8 cellular contexts compared by ENCODE assay signal in genomic region chr3:197959500-197959890, GRCh38. TPM values are rescaled to one million over a fixed set of nuclear protein-coding genes. Genes with fewer than 3 reads are reported as not detected.
DNase-seq lines count a peak whose midpoint lies in the region; ATAC-seq and TF ChIP-seq lines count a peak whose summit lies in the region.

No MANE protein-coding gene starts in this region.

- TF ChIP-seq POLR2A in erythroblast (IDR thresholded peaks at IDR 0.05; ENCODE audit: low read length), result no peak

- no peaks in the 10 kb centered on the region for H3K27me3 ChIP-seq in CD4-positive, alpha-beta T cell (ENCODE audit: control insufficient read depth, insufficient read depth, low read length)
- no peaks in the 10 kb centered on the region for H3K27me3 ChIP-seq in OCI-LY1 (ENCODE audit: insufficient read depth, low read length)
- no peaks in the 10 kb centered on the region for H3K27me3 ChIP-seq in endocrine pancreas (ENCODE audit: control insufficient read depth, insufficient read depth, low read length)
- H3K27me3 ChIP-seq in neuronal stem cell (ENCODE audit: control insufficient read depth in 3 of 3, insufficient read depth in 3 of 3, low read depth in 1 of 3, low read length in 3 of 3), result no peaks in the 10 kb centered on the region

- no peak overlapping the region for H3K18ac ChIP-seq in neuronal stem cell (ENCODE audit: low read length)

- H3K9ac ChIP-seq in OCI-LY1 (ENCODE audit: low read length) (peak overlapping the region; percentile 59), endocrine pancreas (ENCODE audit: control insufficient read depth, insufficient read depth, low read length) (peak overlapping the region; percentile 31), neuronal stem cell (ENCODE audit: low read depth, low read length, poor library complexity) (no peak overlapping the region)

- H3K79me1 ChIP-seq in neuronal stem cell (ENCODE audit: low read depth, low read length), result no peaks in the 10 kb centered on the region

- no peak overlapping the region for H2BK15ac ChIP-seq in neuronal stem cell (ENCODE audit: low read length)

- H2AFZ ChIP-seq in OCI-LY1 (ENCODE audit: low read length) (peak overlapping the region; percentile 24), neuronal stem cell (ENCODE audit: low read length) (peak overlapping the region; percentile 93)

- no peaks in the 10 kb centered on the region for H3K9me2 ChIP-seq in OCI-LY1 (ENCODE audit: low read depth, low read length)

- H3F3A ChIP-seq in OCI-LY1 (ENCODE audit: insufficient read depth, low read length), result peaks cover 18% of the 10 kb centered on the region

- peak overlapping the region; percentile 90 for H3K4me3 Mint-ChIP-seq in CD4-positive, alpha-beta T cell

- H3K4me2 ChIP-seq in OCI-LY1 (ENCODE audit: low read length), result peak overlapping the region; percentile 92
- peak overlapping the region; percentile 53 for H3K4me2 ChIP-seq in neuronal stem cell (ENCODE audit: insufficient read depth, low read length, poor library complexity, severe bottlenecking)

- H3K27ac Mint-ChIP-seq in CD4-positive, alpha-beta T cell, result peak overlapping the region; percentile 95

- H3K36me3 ChIP-seq in OCI-LY1 (ENCODE audit: insufficient read depth, low read length) (peaks cover 35% of the 10 kb centered on the region), endocrine pancreas (ENCODE audit: control insufficient read depth, insufficient read depth, low read length) (no peaks in the 10 kb centered on the region), neuronal stem cell (replicated peaks in 1 of 2; ENCODE audit: control insufficient read depth in 2 of 2, insufficient read depth in 2 of 2, low read length in 2 of 2) (peaks cover 18 to 27% of the 10 kb centered on the region in 2 donors)

- H3K23ac ChIP-seq in neuronal stem cell (ENCODE audit: low read depth, low read length, poor library complexity), result no peak overlapping the region

- no peaks in the 10 kb centered on the region for H3K9me3 ChIP-seq in CD4-positive, alpha-beta T cell (ENCODE audit: control insufficient read depth, low read length)
- H3K9me3 ChIP-seq in OCI-LY1 (ENCODE audit: low read length) (no peaks in the 10 kb centered on the region), endocrine pancreas (ENCODE audit: control insufficient read depth, low read length) (no peaks in the 10 kb centered on the region), neuronal stem cell (replicated peaks in 1 of 2; ENCODE audit: control insufficient read depth in 2 of 2, insufficient read depth in 1 of 2, low read depth in 1 of 2, low read length in 2 of 2) (peaks cover 0 to 1% of the 10 kb centered on the region in 2 donors)

- H3K79me2 ChIP-seq in OCI-LY1 (ENCODE audit: insufficient read depth, low read length), result no peaks in the 10 kb centered on the region

- H2AK5ac ChIP-seq in neuronal stem cell (ENCODE audit: low read depth, low read length), result no peak overlapping the region

- no peak overlapping the region for H3K4ac ChIP-seq in neuronal stem cell (ENCODE audit: low read length)

- TF ChIP-seq CTCF in CD4-positive, alpha-beta T cell (IDR thresholded peaks at IDR 0.05), result no peak
- TF ChIP-seq CTCF in OCI-LY1 (IDR thresholded peaks at IDR 0.05; ENCODE audit: low read length), result no peak

- H3K4me3 ChIP-seq in OCI-LY1 (ENCODE audit: low read depth, low read length, poor library complexity, severe bottlenecking), result peak overlapping the region; percentile 72
- H3K4me3 ChIP-seq in endocrine pancreas (ENCODE audit: control insufficient read depth, insufficient read depth, low read length), result peak overlapping the region; percentile 90
- H3K4me3 ChIP-seq in neuronal stem cell (ENCODE audit: low read length in 2 of 2), result peak overlapping the region; percentile 73 to 77

- H3K4me1 ChIP-seq in OCI-LY1 (ENCODE audit: insufficient read depth, low read length, severe bottlenecking), result peaks cover 36% of the 10 kb centered on the region
- H3K4me1 ChIP-seq in endocrine pancreas (ENCODE audit: control insufficient read depth, insufficient read depth, low read length), result no peaks in the 10 kb centered on the region
- peaks cover 3 to 7% of the 10 kb centered on the region in 2 donors for H3K4me1 ChIP-seq in neuronal stem cell (ENCODE audit: control insufficient read depth in 2 of 2, insufficient read depth in 1 of 2, low read depth in 1 of 2, low read length in 2 of 2)

- no CpG with 5 or more reads among the region's 6 CpGs for WGBS in neuronal stem cell (ENCODE audit: extremely low coverage in 2 of 2, insufficient read length in 2 of 2, insufficient replicate concordance in 1 of 2), 2 donors

- no peak overlapping the region for H3K14ac ChIP-seq in neuronal stem cell (ENCODE audit: low read length)

- H4K8ac ChIP-seq in neuronal stem cell (ENCODE audit: low read depth, low read length), result no peak overlapping the region

- H4K91ac ChIP-seq in neuronal stem cell (ENCODE audit: low read depth, low read length, poor library complexity), result no peak overlapping the region

- POLR2A ChIA-PET in CD4-positive, alpha-beta T cell (lab: Charles Lee), result interaction anchor here (5.1 kb wide), 1 partner anchor 10 kb away, joined by 41 read pairs; the partner anchor contains the start of gene RPL35A

- no peak for ATAC-seq in CD4-positive, alpha-beta T cell (ENCODE audit: poor library complexity)

- no peak overlapping the region for H2BK12ac ChIP-seq in neuronal stem cell (ENCODE audit: low read length)

- intact Hi-C loops in CD4-positive, alpha-beta T cell (cut with DNase I, micrococcal nuclease), result loop anchor here (10.0 kb wide), 2 partner anchors 125 to 665 kb away; partner anchors contain the start of gene DLG1 (in 1 of the 2)

- no peaks in the 10 kb centered on the region for H3K27me3 Mint-ChIP-seq in CD4-positive, alpha-beta T cell

- H3K9me3 Mint-ChIP-seq in CD4-positive, alpha-beta T cell, result no peaks in the 10 kb centered on the region

- H3K4me1 Mint-ChIP-seq in CD4-positive, alpha-beta T cell (ENCODE audit: low read depth), result peaks cover 57% of the 10 kb centered on the region

- H3K27ac ChIP-seq in CD4-positive, alpha-beta T cell (ENCODE audit: low read depth, low read length), result peak overlapping the region; percentile 34
- H3K27ac ChIP-seq in OCI-LY1 (ENCODE audit: low read depth, low read length, poor library complexity, severe bottlenecking) (peak overlapping the region; percentile 11), neuronal stem cell (replicated peaks; ENCODE audit: low read length) (no peak overlapping the region)

- H3K36me3 Mint-ChIP-seq in CD4-positive, alpha-beta T cell (ENCODE audit: low read depth), result peaks cover 46% of the 10 kb centered on the region

- DNase-seq in CD4-positive, alpha-beta T cell, result no peak
- no peak for DNase-seq in neuronal stem cell (ENCODE audit: low spot score)
- no peak for DNase-seq in hippocampal formation (lab: John Stamatoyannopoulos, UW)
- DNase-seq in erythroblast (lab: John Stamatoyannopoulos, UW), result no peak
- DNase-seq in C1 segment of cervical spinal cord (lab: John Stamatoyannopoulos, UW), result no peak
- DNase-seq in kidney tubule cell (ENCODE audit: low spot score), result no peak

- no peaks in the 10 kb centered on the region for H4K20me1 ChIP-seq in OCI-LY1 (ENCODE audit: insufficient read depth, low read length)

- CTCF ChIA-PET in CD4-positive, alpha-beta T cell (lab: Charles Lee), result interaction anchor here (1.2 kb wide), 1 partner anchor 17 kb away, joined by 3 read pairs; no protein-coding TSS in a partner anchor

- no peak overlapping the region for H2BK120ac ChIP-seq in neuronal stem cell (ENCODE audit: low read depth, low read length)

- H2BK5ac ChIP-seq in neuronal stem cell (ENCODE audit: low read length), result no peak overlapping the region

RNA-seq across cellular contexts. Expression of gene LMLN, which starts 0.5 kb away (rescaled TPM):
- total RNA-seq in CD4-positive, alpha-beta T cell, result 1 to 10 TPM; 3.5 to 3.6 TPM
- polyA plus RNA-seq in neuronal stem cell (2013, experiment 1 of 2), result 3.9 TPM
- polyA plus RNA-seq in neuronal stem cell (2013, experiment 2 of 2), result 4.3 TPM

RNA-seq across cellular contexts. Expression of gene RPL35A, which starts 9.5 kb away (rescaled TPM):
- total RNA-seq in CD4-positive, alpha-beta T cell, result 1,000 to 10,000 TPM; 2,199 to 2,238 TPM
- polyA plus RNA-seq in neuronal stem cell (2013, experiment 1 of 2), result 4,075 TPM
- polyA plus RNA-seq in neuronal stem cell (2013, experiment 2 of 2), result 4,118 TPM
